Comparison of ENCODE assay signal across 29 cellular contexts in genomic region chr12:14824012-14824634, GRCh38. TPM values are rescaled to one million over a fixed set of nuclear protein-coding genes. Genes with fewer than 3 reads are reported as not detected.
A peak's percentile ranks its signal among the peaks of the same experiment; 100 is the strongest.
DNase-seq lines count a peak whose midpoint lies in the region; ATAC-seq and TF ChIP-seq lines count a peak whose summit lies in the region.
"Had no signal": no experiment of that assay in that cellular context is flagged by ENCODE, and none has a peak within 500 bp of the region (broad histone marks: within the 10 kb centered on the region; RNA-seq: fewer than 3 reads in every experiment).

No MANE protein-coding gene starts in this region.

- H3K9me3 Mint-ChIP-seq in activated CD4-positive, alpha-beta T cell treated with anti-CD3 and anti-CD28 coated beads, Interleukin-2, amount 10 ng/mL, durations not matched to agents 24 days and 14 days, result no peaks in the 10 kb centered on the region
- H3K9me3 Mint-ChIP-seq: activated naive CD4-positive, alpha-beta T cell treated with anti-CD3 and anti-CD28 coated beads, Interleukin-2, amount 50 U/mL, for 24 hours; activated T-helper 1 cell treated with anti-CD3 and anti-CD28 coated beads, Interleukin-12 subunit alpha, Interleukin-12 subunit beta, Interleukin-2, Interleukin-4 antibody, amounts not matched to agents 30 ng/mL and 10 ng/mL and 1 ng/mL, durations not matched to agents 14 hours and 24 hours and 36 hours; central memory CD8-positive, alpha-beta T cell had no signal

- TF ChIP-seq EP300 in esophagus muscularis mucosa (IDR thresholded peaks at IDR 0.05), result no peak

- peak overlapping the region; percentile 20 for H3K27ac Mint-ChIP-seq in activated CD4-positive, alpha-beta T cell treated with anti-CD3 and anti-CD28 coated beads, Interleukin-2, amount 10 ng/mL, durations not matched to agents 24 days and 14 days
- H3K27ac Mint-ChIP-seq: activated naive CD4-positive, alpha-beta T cell treated with anti-CD3 and anti-CD28 coated beads, Interleukin-2, amount 50 U/mL, for 24 hours; activated T-helper 1 cell treated with anti-CD3 and anti-CD28 coated beads, Interleukin-12 subunit alpha, Interleukin-12 subunit beta, Interleukin-2, Interleukin-4 antibody, amounts not matched to agents 30 ng/mL and 10 ng/mL and 1 ng/mL, durations not matched to agents 14 hours and 24 hours and 36 hours; B cell; WTC11 had no signal

- no peaks in the 10 kb centered on the region for H3K36me3 Mint-ChIP-seq in activated CD4-positive, alpha-beta T cell treated with anti-CD3 and anti-CD28 coated beads, Interleukin-2, amount 10 ng/mL, durations not matched to agents 24 days and 14 days (ENCODE audit: low read depth)
- H3K36me3 Mint-ChIP-seq: WTC11 had no signal

- ATAC-seq in GM19351 (IDR thresholded peaks at IDR 0.05; ENCODE audit: unreplicated experiment), result peak; percentile 53
- ATAC-seq in RWPE2 (ENCODE audit: low read depth), result peak; percentile 57; the same call in 2 of the 3 replicates
- ATAC-seq in HG03135 (IDR thresholded peaks at IDR 0.05; ENCODE audit: unreplicated experiment), result no peak
- ATAC-seq: heart right ventricle, psoas muscle, upper lobe of right lung, WTC11 had no signal

- intact Hi-C loops in activated CD4-positive, alpha-beta T cell treated with anti-CD3 and anti-CD28 coated beads, Interleukin-2, amount 10 ng/mL, durations not matched to agents 24 days and 14 days (cut with micrococcal nuclease), result no loop called here
- intact Hi-C loops in esophagus muscularis mucosa (cut with DNase I), result no loop called here

- H3K4me3 ChIP-seq in RWPE2 (ENCODE audit: severe bottlenecking) (no peak overlapping the region), esophagus muscularis mucosa (no peak overlapping the region)
- H3K4me3 ChIP-seq: dorsolateral prefrontal cortex, heart right ventricle, psoas muscle, SK-N-MC, upper lobe of right lung had no signal

- TF ChIP-seq POLR2A in esophagus muscularis mucosa (IDR thresholded peaks at IDR 0.05; ENCODE audit: low read depth), result no peak

- no peaks in the 10 kb centered on the region for H3K27me3 ChIP-seq in RWPE2 (ENCODE audit: insufficient read depth, poor library complexity, severe bottlenecking)
- H3K27me3 ChIP-seq in esophagus muscularis mucosa, result peaks cover 0 to 3% (median 0%) of the 10 kb centered on the region in 4 donors
- H3K27me3 ChIP-seq: dorsolateral prefrontal cortex, heart right ventricle, upper lobe of right lung had no signal

- TF ChIP-seq CTCF in RWPE2 (IDR thresholded peaks at IDR 0.05; ENCODE audit: poor library complexity, severe bottlenecking), result no peak
- TF ChIP-seq CTCF in esophagus muscularis mucosa (IDR thresholded peaks at IDR 0.05), result no peak

- no peak overlapping the region for H3K27ac ChIP-seq in RWPE2 (ENCODE audit: poor library complexity, severe bottlenecking)
- no peak overlapping the region for H3K27ac ChIP-seq in esophagus muscularis mucosa (replicated peaks in 1 of 4)
- H3K27ac ChIP-seq: dorsolateral prefrontal cortex, heart right ventricle, neutrophil, psoas muscle, SK-N-MC, upper lobe of right lung had no signal

- no peak for DNase-seq in activated CD4-positive, alpha-beta T cell treated with anti-CD3 and anti-CD28 coated beads, Interleukin-2, amount 10 ng/mL, durations not matched to agents 24 days and 14 days
- DNase-seq in activated CD4-positive, alpha-beta T cell treated with anti-CD3 and anti-CD28 coated beads, Interleukin-2, amount 50 U/mL, for 48 hours, result no peak
- no peak for DNase-seq in RWPE2 (ENCODE audit: low spot score)
- peak; percentile 24 for DNase-seq in kidney tubule cell (ENCODE audit: low spot score)
- DNase-seq in esophagus muscularis mucosa (ENCODE audit: extremely low spot score), result no peak
- DNase-seq in NCI-H1105 treated with DMSO at 0.1 percent for 48 hours (lab: John Stamatoyannopoulos, UW), result no peak
- DNase-seq: activated CD8-positive, alpha-beta memory T cell treated with anti-CD3 and anti-CD28 coated beads for 24 hours; dorsolateral prefrontal cortex; GDM1; heart right ventricle; mesendoderm; NCI-H1092; NCI-H2029; NCI-H2227 treated with DMSO at 0.1 percent for 48 hours; psoas muscle; RPMI8226; T-helper 9 cell; upper lobe of right lung had no signal

- H3K27me3 Mint-ChIP-seq in activated CD4-positive, alpha-beta T cell treated with anti-CD3 and anti-CD28 coated beads, Interleukin-2, amount 10 ng/mL, durations not matched to agents 24 days and 14 days, result peaks cover 6% of the 10 kb centered on the region
- H3K27me3 Mint-ChIP-seq: activated naive CD4-positive, alpha-beta T cell treated with anti-CD3 and anti-CD28 coated beads, Interleukin-2, amount 50 U/mL, for 24 hours had no signal

- H3K9me3 ChIP-seq in RWPE2 (ENCODE audit: severe bottlenecking) (no peaks in the 10 kb centered on the region), esophagus muscularis mucosa (no peaks in the 10 kb centered on the region)
- H3K9me3 ChIP-seq: heart right ventricle, neutrophil, psoas muscle, upper lobe of right lung had no signal

- no peak overlapping the region for H3K4me3 Mint-ChIP-seq in activated CD4-positive, alpha-beta T cell treated with anti-CD3 and anti-CD28 coated beads, Interleukin-2, amount 10 ng/mL, durations not matched to agents 24 days and 14 days
- H3K4me3 Mint-ChIP-seq: activated naive CD4-positive, alpha-beta T cell treated with anti-CD3 and anti-CD28 coated beads, Interleukin-2, amount 50 U/mL, for 24 hours; activated T-helper 1 cell treated with anti-CD3 and anti-CD28 coated beads, Interleukin-12 subunit alpha, Interleukin-12 subunit beta, Interleukin-2, Interleukin-4 antibody, amounts not matched to agents 30 ng/mL and 10 ng/mL and 1 ng/mL, durations not matched to agents 14 hours and 24 hours and 36 hours; B cell; central memory CD8-positive, alpha-beta T cell; WTC11 had no signal

- H3K4me1 Mint-ChIP-seq in activated CD4-positive, alpha-beta T cell treated with anti-CD3 and anti-CD28 coated beads, Interleukin-2, amount 10 ng/mL, durations not matched to agents 24 days and 14 days, result peaks cover 8% of the 10 kb centered on the region
- H3K4me1 Mint-ChIP-seq: B cell; central memory CD8-positive, alpha-beta T cell had no signal

- WGBS in esophagus muscularis mucosa, result 67% methylated on average over 1 of the region's 1 CpG

- H3K36me3 ChIP-seq in RWPE2 (ENCODE audit: low read depth), result no peaks in the 10 kb centered on the region
- H3K36me3 ChIP-seq in esophagus muscularis mucosa, result no peaks in the 10 kb centered on the region
- H3K36me3 ChIP-seq: heart right ventricle, neutrophil, upper lobe of right lung had no signal

- no peaks in the 10 kb centered on the region for H3K4me1 ChIP-seq in RWPE2 (ENCODE audit: insufficient read depth, poor library complexity, severe bottlenecking)
- H3K4me1 ChIP-seq in esophagus muscularis mucosa, result no peaks in the 10 kb centered on the region
- H3K4me1 ChIP-seq: psoas muscle, upper lobe of right lung had no signal

RNA-seq across cellular contexts. Expression of gene SMCO3, which starts 10.1 kb away (rescaled TPM):
- total RNA-seq in activated CD4-positive, alpha-beta T cell treated with anti-CD3 and anti-CD28 coated beads, Interleukin-2, amount 10 ng/mL, durations not matched to agents 24 days and 14 days, result not detected in 2 replicates
- total RNA-seq in esophagus muscularis mucosa, result under 1 TPM in 1 of 4 donors, not detected in 3; 0.23 TPM
- total RNA-seq: activated T-helper 1 cell treated with anti-CD3 and anti-CD28 coated beads, Interleukin-12 subunit alpha, Interleukin-12 subunit beta, Interleukin-2, Interleukin-4 antibody, amounts not matched to agents 30 ng/mL and 10 ng/mL and 1 ng/mL, durations not matched to agents 14 hours and 24 hours and 36 hours; B cell; dorsolateral prefrontal cortex; psoas muscle; WTC11 had no signal

RNA-seq across cellular contexts. Expression of gene ART4, which starts 19.2 kb away (rescaled TPM):
- total RNA-seq in activated CD4-positive, alpha-beta T cell treated with anti-CD3 and anti-CD28 coated beads, Interleukin-2, amount 10 ng/mL, durations not matched to agents 24 days and 14 days, result not detected in 2 replicates
- total RNA-seq in esophagus muscularis mucosa, result 1 to 10 TPM in 3 of 4 donors, under 1 TPM in 1; 0.83 to 2.7 (median 1.9) TPM
- total RNA-seq: activated T-helper 1 cell treated with anti-CD3 and anti-CD28 coated beads, Interleukin-12 subunit alpha, Interleukin-12 subunit beta, Interleukin-2, Interleukin-4 antibody, amounts not matched to agents 30 ng/mL and 10 ng/mL and 1 ng/mL, durations not matched to agents 14 hours and 24 hours and 36 hours; astrocyte; B cell; skeletal muscle tissue; WTC11 had no signal

RNA-seq across cellular contexts. Expression of gene C12orf60, which starts 20.7 kb away (rescaled TPM):
- total RNA-seq in activated CD4-positive, alpha-beta T cell treated with anti-CD3 and anti-CD28 coated beads, Interleukin-2, amount 10 ng/mL, durations not matched to agents 24 days and 14 days, result 2.2 and 3.0 TPM in 2 replicates
- 1 to 10 TPM in 2 of 4 donors, under 1 TPM in 2; 0.66 to 2.1 (median 1.1) TPM for total RNA-seq in esophagus muscularis mucosa

RNA-seq across cellular contexts. Expression of gene WBP11, which starts 20.8 kb away (rescaled TPM):
- 136 and 138 TPM in 2 replicates for total RNA-seq in activated CD4-positive, alpha-beta T cell treated with anti-CD3 and anti-CD28 coated beads, Interleukin-2, amount 10 ng/mL, durations not matched to agents 24 days and 14 days
- 10 to 100 TPM; 18.2 to 25.7 (median 19.1) TPM for total RNA-seq in esophagus muscularis mucosa
